19 cellular contexts compared by ENCODE assay signal in the genomic region with DNA sequence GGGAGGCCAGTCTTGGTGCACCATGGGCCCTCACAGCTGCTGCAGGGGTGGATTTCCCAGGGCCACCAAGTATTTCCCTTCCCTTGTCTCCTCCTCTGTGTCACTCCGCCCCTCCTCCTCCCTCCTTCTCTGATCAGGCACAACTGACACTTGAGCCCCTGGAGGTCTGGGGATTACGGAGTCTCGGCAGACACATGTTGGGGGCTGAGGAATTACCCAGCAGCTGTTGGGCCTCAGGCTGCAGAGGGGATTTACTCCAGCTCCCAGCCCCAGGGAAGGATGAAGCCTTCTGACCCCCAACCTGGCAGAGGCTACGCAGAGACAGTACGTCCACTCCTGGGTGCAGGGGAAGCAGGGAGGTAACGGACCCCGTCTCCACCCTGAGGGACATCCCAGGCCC.
DNase-seq lines count a peak whose midpoint lies in the region; ATAC-seq and TF ChIP-seq lines count a peak whose summit lies in the region.
"Had no signal": no experiment of that assay in that cellular context is flagged by ENCODE, and none has a peak within 500 bp of the region (broad histone marks: within the 10 kb centered on the region; RNA-seq: fewer than 3 reads in every experiment).

No MANE protein-coding gene starts in this region.

- ATAC-seq in GM21390 (IDR thresholded peaks at IDR 0.05; ENCODE audit: unreplicated experiment) = no peak
- ATAC-seq in GM21367 (IDR thresholded peaks at IDR 0.05; ENCODE audit: unreplicated experiment) = no peak

- H3K27ac ChIP-seq in WERI-Rb-1 = peak overlapping the region; percentile 78
- H3K27ac ChIP-seq: C4-2B, KMS-11 had no signal

- no peak for TF ChIP-seq CTCF in WERI-Rb-1 (IDR thresholded peaks at IDR 0.05; ENCODE audit: low read depth, low read length)
- no peak for TF ChIP-seq CTCF in nephron (IDR thresholded peaks at IDR 0.05; ENCODE audit: unreplicated experiment in 3 of 3)

- H3K27ac Mint-ChIP-seq in nephron = peak overlapping the region; percentile 35 to 78 (median 37)

- H3K36me3 Mint-ChIP-seq in nephron (ENCODE audit: low read depth) = no peaks in the 10 kb centered on the region

- peaks cover 59% of the 10 kb centered on the region for H3K4me1 Mint-ChIP-seq in nephron

- H3K4me3 Mint-ChIP-seq in nephron = peak overlapping the region in 1 of 3 experiments; percentile 24

- peak; percentile 69 for DNase-seq in D341Med (ENCODE audit: low spot score)
- peak; percentile 83 for DNase-seq in NCI-H2171 treated with DMSO at 0.1 percent for 48 hours (lab: John Stamatoyannopoulos, UW)
- DNase-seq in WERI-Rb-1 = peak; percentile 96
- DNase-seq in T-helper 1 cell = no peak
- DNase-seq in NCI-H2196 (lab: John Stamatoyannopoulos, UW; ENCODE audit: unreplicated experiment) = no peak
- DNase-seq: GDM1, GOT3, HCEC 1CT, IMR-90, NCI-H1105 treated with DMSO at 0.1 percent for 48 hours, NCI-H2081 treated with DMSO at 0.1 percent for 48 hours, NCI-H226, NCI-H510A treated with DMSO at 0.1 percent for 48 hours, OCI-M1 had no signal

- no peaks in the 10 kb centered on the region for H3K27me3 ChIP-seq in WERI-Rb-1 (ENCODE audit: insufficient read depth, low read depth, severe bottlenecking)

- no peaks in the 10 kb centered on the region for H3K36me3 ChIP-seq in WERI-Rb-1

- no peak overlapping the region for H3K4me3 ChIP-seq in WERI-Rb-1 (ENCODE audit: low read depth, low read length)

- H3K27me3 Mint-ChIP-seq in nephron (ENCODE audit: low read depth) = peaks cover 13% of the 10 kb centered on the region

- H3K9me3 ChIP-seq in WERI-Rb-1 (ENCODE audit: severe bottlenecking) = no peaks in the 10 kb centered on the region

- H3K9me3 Mint-ChIP-seq in nephron = no peaks in the 10 kb centered on the region

Comparison
In these comparisons a context has a peak if more than half of its experiments do, and no peak if none do; other contexts are left out.
1. DNase-seq: peak in D341Med (single experiment), NCI-H2171 treated with DMSO at 0.1 percent for 48 hours (single experiment) and WERI-Rb-1 (single experiment); none in T-helper 1 cell (0 of 5) and NCI-H2196 (single experiment).